24 cellular contexts compared by ENCODE assay signal in the genomic region with DNA sequence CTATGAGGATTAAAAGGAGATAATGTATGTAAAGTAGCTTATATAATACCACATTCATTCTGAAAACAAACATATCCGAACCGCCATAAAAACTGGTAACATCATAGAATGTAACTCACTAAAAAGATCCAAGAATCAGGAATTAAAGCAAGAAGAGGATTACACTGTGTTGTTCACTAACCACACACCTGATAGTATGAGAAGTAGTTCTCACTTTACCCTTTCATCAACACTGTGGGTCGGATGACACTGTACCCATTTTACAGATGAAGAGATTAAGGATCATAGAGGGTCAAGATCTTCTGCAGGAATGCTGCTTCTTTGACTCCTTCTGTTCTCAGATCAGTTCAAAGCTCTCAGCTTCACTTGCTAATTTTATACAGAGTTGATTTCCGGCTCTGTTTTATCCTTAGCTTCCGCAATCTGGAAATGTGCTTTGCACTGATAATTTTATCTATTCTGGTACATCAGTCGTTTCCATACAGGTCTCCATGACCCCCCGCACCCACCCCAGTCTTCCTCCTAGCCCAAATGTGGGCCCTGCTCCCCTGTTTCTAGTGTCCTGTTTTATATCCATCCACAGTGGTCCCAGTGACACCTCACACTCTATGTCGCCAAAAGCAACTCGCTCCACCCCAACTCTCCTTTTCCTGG.
"Had no signal": no experiment of that assay in that cellular context is flagged by ENCODE, and none has a peak within 500 bp of the region (broad histone marks: within the 10 kb centered on the region; RNA-seq: fewer than 3 reads in every experiment).

No MANE protein-coding gene starts in this region.

- H3K36me3 ChIP-seq: adrenal gland, breast epithelium, WERI-Rb-1 had no signal

- H3K36me3 Mint-ChIP-seq: activated naive CD8-positive, alpha-beta T cell had no signal

- H3K27ac ChIP-seq: adrenal gland, breast epithelium, KMS-11, WERI-Rb-1 had no signal

- H3K4me1 ChIP-seq: adrenal gland, breast epithelium had no signal

- H3K4me2 ChIP-seq: KMS-11 had no signal

- H3K9me3 Mint-ChIP-seq: activated CD4-positive, alpha-beta memory T cell treated with anti-CD3 and anti-CD28 coated beads, Interleukin-2, amount 10 ng/mL, durations not matched to agents 7 days and 5 days; activated naive CD4-positive, alpha-beta T cell treated with anti-CD3 and anti-CD28 coated beads for 36 hours; activated T-helper 17 cell treated with anti-CD3 and anti-CD28 coated beads, Interleukin-2, amount 50 U/mL, for 72 hours had no signal

- H3K27me3 ChIP-seq: adrenal gland had no signal

- H3K27me3 Mint-ChIP-seq: activated naive CD8-positive, alpha-beta T cell had no signal

- H3K4me3 ChIP-seq: adrenal gland, breast epithelium had no signal

- H3K9ac ChIP-seq: KMS-11 had no signal

- H3K9me3 ChIP-seq: adrenal gland, breast epithelium had no signal

- H3K4me3 Mint-ChIP-seq: activated CD4-positive, alpha-beta memory T cell treated with anti-CD3 and anti-CD28 coated beads, Interleukin-2, amount 10 ng/mL, durations not matched to agents 7 days and 5 days; activated CD4-positive, alpha-beta T cell treated with anti-CD3 and anti-CD28 coated beads for 36 hours; activated naive CD4-positive, alpha-beta T cell treated with anti-CD3 and anti-CD28 coated beads for 36 hours; activated naive CD8-positive, alpha-beta T cell; activated T-helper 17 cell treated with anti-CD3 and anti-CD28 coated beads, Interleukin-2, amount 50 U/mL, for 72 hours had no signal

- ATAC-seq: activated CD4-positive, alpha-beta T cell treated with anti-CD3 and anti-CD28 coated beads for 36 hours; activated T-helper 17 cell treated with anti-CD3 and anti-CD28 coated beads, Interleukin-2, amount 50 U/mL, for 72 hours had no signal

- H3K27ac Mint-ChIP-seq: activated CD4-positive, alpha-beta T cell treated with anti-CD3 and anti-CD28 coated beads for 36 hours; activated naive CD4-positive, alpha-beta T cell treated with anti-CD3 and anti-CD28 coated beads for 36 hours; activated naive CD8-positive, alpha-beta T cell; activated T-helper 17 cell treated with anti-CD3 and anti-CD28 coated beads, Interleukin-2, amount 50 U/mL, for 72 hours had no signal

- DNase-seq: activated CD4-positive, alpha-beta memory T cell treated with anti-CD3 and anti-CD28 coated beads, Interleukin-2, amount 10 ng/mL, durations not matched to agents 7 days and 5 days; activated CD4-positive, alpha-beta T cell treated with anti-CD3 and anti-CD28 coated beads for 36 hours; activated CD4-positive, alpha-beta T cell treated with anti-CD3 and anti-CD28 coated beads, Interleukin-2, amount 50 U/mL, for 1 hour; activated gamma-delta T cell; activated naive CD4-positive, alpha-beta T cell treated with anti-CD3 and anti-CD28 coated beads for 36 hours; activated T-cell treated with anti-CD3 and anti-CD28 coated beads for 4 hours; activated T-cell treated with anti-CD3 and anti-CD28 coated beads, Interleukin-2, amount 50 U/mL, for 48 hours; adrenal gland; aorta; caudate nucleus; cortex of kidney; NCI-H1092; NCI-H1417 treated with DMSO at 0.1 percent for 48 hours; NCI-H1694; NCI-H2029 treated with DMSO at 0.1 percent for 48 hours; NCI-H345; NCI-H510A treated with DMSO at 0.1 percent for 48 hours; SIG-M5; T-helper 9 cell; WERI-Rb-1 had no signal
